22 cellular contexts compared by ENCODE assay signal in genomic region chr2:230205721-230206120, GRCh38. TPM values are rescaled to one million over a fixed set of nuclear protein-coding genes. Genes with fewer than 3 reads are reported as not detected.
DNase-seq lines count a peak whose midpoint lies in the region; ATAC-seq and TF ChIP-seq lines count a peak whose summit lies in the region.
"Had no signal": no experiment of that assay in that cellular context is flagged by ENCODE, and none has a peak within 500 bp of the region (broad histone marks: within the 10 kb centered on the region; RNA-seq: fewer than 3 reads in every experiment).

No MANE protein-coding gene starts in this region.

- H3K9me3 ChIP-seq in spleen, result no peaks in the 10 kb centered on the region
- H3K9me3 ChIP-seq: A549, lower lobe of right lung, psoas muscle had no signal

- H3K4me1 Mint-ChIP-seq in activated T-cell treated with anti-CD3 and anti-CD28 coated beads, Interleukin-2, amount 50 U/mL, for 24 hours (ENCODE audit: low read depth), result peaks cover 33% of the 10 kb centered on the region
- H3K4me1 Mint-ChIP-seq in T-cell, result peaks cover 16 to 28% (median 27%) of the 10 kb centered on the region in 3 donors
- H3K4me1 Mint-ChIP-seq: brain had no signal

- H3K27me3 ChIP-seq in spleen (replicated peaks in 1 of 7), result no peaks in the 10 kb centered on the region

- CTCF ChIA-PET in T-cell (lab: Charles Lee), result no interaction called here
- CTCF ChIA-PET in HEK293T (lab: Yijun Ruan, JAX), result no interaction called here

- WGBS in spleen, 5 donors, result 77 to 88% (median 80%) methylated on average over 2 of the region's 2 CpGs

- H3K4me3 Mint-ChIP-seq in activated T-cell treated with anti-CD3 and anti-CD28 coated beads, Interleukin-2, amount 50 U/mL, for 24 hours, result no peak overlapping the region
- no peak overlapping the region for H3K4me3 Mint-ChIP-seq in T-cell
- H3K4me3 Mint-ChIP-seq: brain, type B pancreatic cell had no signal

- peak overlapping the region in 6 of 8 donors; percentile 45 to 71 (median 65) for H3K27ac ChIP-seq in spleen
- H3K27ac ChIP-seq: A549, lower lobe of right lung, PC-9, psoas muscle, SK-N-MC had no signal

- no peak overlapping the region for H3K4me3 ChIP-seq in spleen
- H3K4me3 ChIP-seq: A549, lower lobe of right lung, PC-9, psoas muscle, SK-N-MC had no signal

- no peaks in the 10 kb centered on the region for H3K27me3 Mint-ChIP-seq in activated T-cell treated with anti-CD3 and anti-CD28 coated beads, Interleukin-2, amount 50 U/mL, for 24 hours
- no peaks in the 10 kb centered on the region for H3K27me3 Mint-ChIP-seq in T-cell
- H3K27me3 Mint-ChIP-seq: brain, type B pancreatic cell had no signal

- no peak for TF ChIP-seq CTCF in spleen (IDR thresholded peaks at IDR 0.05 in 8 of 11, conservative IDR thresholded peaks at IDR 0.05 in 3 of 11)

- peak; percentile 28 for ATAC-seq in HG02759 (IDR thresholded peaks at IDR 0.05; ENCODE audit: unreplicated experiment)
- no peak for ATAC-seq in T-cell (replicated peaks in 1 of 4)
- ATAC-seq: A549, lower lobe of right lung, psoas muscle had no signal

- H3K36me3 ChIP-seq in spleen, result peaks cover 2 to 100% (median 88%) of the 10 kb centered on the region in 6 donors

- DNase-seq in activated T-cell treated with anti-CD3 and anti-CD28 coated beads, Interleukin-2, amount 50 U/mL, for 24 hours, result no peak
- no peak for DNase-seq in activated T-cell treated with anti-CD3 and anti-CD28 coated beads for 4 hours
- no peak for DNase-seq in T-cell
- no peak for DNase-seq in spleen
- DNase-seq in NCI-H748 (lab: John Stamatoyannopoulos, UW; ENCODE audit: unreplicated experiment), result no peak
- no peak for DNase-seq in NCI-H748 treated with DMSO at 0.1 percent for 48 hours (lab: John Stamatoyannopoulos, UW)
- no peak for DNase-seq in HEK293T (ENCODE audit: extremely low spot score)
- DNase-seq: activated effector memory CD4-positive, alpha-beta T cell treated with anti-CD3 and anti-CD28 coated beads, Interleukin-2, amount 50 U/mL, for 16 hours; COR-L47; erythroblast; IMR-90; lower lobe of right lung; NCI-H2029 treated with DMSO at 0.1 percent for 48 hours; NCI-H524 treated with DMSO at 0.1 percent for 48 hours; PC-9; psoas muscle had no signal

- POLR2A ChIA-PET in T-cell (lab: Charles Lee), result no interaction called here
- POLR2A ChIA-PET in HEK293T (lab: Yijun Ruan, JAX), result no interaction called here

- peaks cover 18 to 86% (median 69%) of the 10 kb centered on the region in 6 donors for H3K4me1 ChIP-seq in spleen
- H3K4me1 ChIP-seq: A549, lower lobe of right lung, psoas muscle had no signal

- no peaks in the 10 kb centered on the region for H3K9me3 Mint-ChIP-seq in activated T-cell treated with anti-CD3 and anti-CD28 coated beads, Interleukin-2, amount 50 U/mL, for 24 hours
- no peaks in the 10 kb centered on the region for H3K9me3 Mint-ChIP-seq in T-cell
- H3K9me3 Mint-ChIP-seq: type B pancreatic cell had no signal

- TF ChIP-seq POLR2A in spleen (IDR thresholded peaks at IDR 0.05), result no peak

- intact Hi-C loops in spleen (cut with DNase I; ENCODE audit: low total_unique reads), result no loop called here

- H3K27ac Mint-ChIP-seq in activated T-cell treated with anti-CD3 and anti-CD28 coated beads, Interleukin-2, amount 50 U/mL, for 24 hours, result peak overlapping the region; percentile 80
- peak overlapping the region; percentile 36 to 56 for H3K27ac Mint-ChIP-seq in T-cell
- H3K27ac Mint-ChIP-seq: brain, type B pancreatic cell had no signal

- peaks cover 54% of the 10 kb centered on the region for H3K36me3 Mint-ChIP-seq in activated T-cell treated with anti-CD3 and anti-CD28 coated beads, Interleukin-2, amount 50 U/mL, for 24 hours (ENCODE audit: low read depth)
- peaks cover 46% of the 10 kb centered on the region for H3K36me3 Mint-ChIP-seq in T-cell

TF ChIP-seq in HEK293T, 16 proteins besides CTCF, POLR2A, EP300 and RAD21:
- TF ChIP-seq SUZ12 (IDR thresholded peaks at IDR 0.05) (no peak), FOXM1 (IDR thresholded peaks at IDR 0.05; ENCODE audit: borderline replicate concordance) (no peak)

RNA-seq across cellular contexts. Expression of gene SP110, which starts 14.1 kb away (rescaled TPM):
- total RNA-seq in T-cell (100 to 1,000 TPM in 4 of 5 donors, 10 to 100 TPM in 1; 95.4 to 136 (median 111) TPM), spleen (100 to 1,000 TPM; 105 to 157 (median 135) TPM)
- polyA plus RNA-seq in spleen, result 10 to 100 TPM; 47.9 to 63.5 (median 57.6) TPM

RNA-seq across cellular contexts. Expression of gene SP140, which starts 19.8 kb away (rescaled TPM):
- total RNA-seq in T-cell, result 10 to 100 TPM; 49.3 to 68.0 (median 66.8) TPM
- total RNA-seq in spleen, result 100 to 1,000 TPM in 1 of 7 donors, 10 to 100 TPM in 6; 51.3 to 110 (median 80.8) TPM
- 10 to 100 TPM; 51.7 to 61.5 (median 55.8) TPM for polyA plus RNA-seq in spleen
- total RNA-seq: glomerular endothelial cell had no signal
